ENCODE assay signal across 1 cellular context in genomic region chr9:91857831-91858669, GRCh38.
TF ChIP-seq lines count a peak whose summit lies in the region.

No MANE protein-coding gene starts in this region.

TF ChIP-seq in GM23338, 12 proteins besides CTCF, POLR2A, EP300 and RAD21 (continued from another document):
- TF ChIP-seq ZNF462 (CRISPR knock-in tag; IDR thresholded peaks at IDR 0.05) (no peak), STAT1 (IDR thresholded peaks at IDR 0.05; ENCODE audit: unreplicated experiment) (no peak), ZNF331 (CRISPR knock-in tag; IDR thresholded peaks at IDR 0.05; ENCODE audit: low read depth) (no peak), CREB1 (CRISPR knock-in tag; IDR thresholded peaks at IDR 0.05; ENCODE audit: low read depth) (no peak), POLR2AphosphoS5 (IDR thresholded peaks at IDR 0.05; ENCODE audit: low read depth) (no peak), JUNB (IDR thresholded peaks at IDR 0.05; ENCODE audit: unreplicated experiment) (no peak), ETS1 (IDR thresholded peaks at IDR 0.05) (no peak), ZNF114 (CRISPR knock-in tag; IDR thresholded peaks at IDR 0.05) (no peak), EZH2phosphoT487 (IDR thresholded peaks at IDR 0.05; ENCODE audit: unreplicated experiment) (no peak)
